In the genomic region with DNA sequence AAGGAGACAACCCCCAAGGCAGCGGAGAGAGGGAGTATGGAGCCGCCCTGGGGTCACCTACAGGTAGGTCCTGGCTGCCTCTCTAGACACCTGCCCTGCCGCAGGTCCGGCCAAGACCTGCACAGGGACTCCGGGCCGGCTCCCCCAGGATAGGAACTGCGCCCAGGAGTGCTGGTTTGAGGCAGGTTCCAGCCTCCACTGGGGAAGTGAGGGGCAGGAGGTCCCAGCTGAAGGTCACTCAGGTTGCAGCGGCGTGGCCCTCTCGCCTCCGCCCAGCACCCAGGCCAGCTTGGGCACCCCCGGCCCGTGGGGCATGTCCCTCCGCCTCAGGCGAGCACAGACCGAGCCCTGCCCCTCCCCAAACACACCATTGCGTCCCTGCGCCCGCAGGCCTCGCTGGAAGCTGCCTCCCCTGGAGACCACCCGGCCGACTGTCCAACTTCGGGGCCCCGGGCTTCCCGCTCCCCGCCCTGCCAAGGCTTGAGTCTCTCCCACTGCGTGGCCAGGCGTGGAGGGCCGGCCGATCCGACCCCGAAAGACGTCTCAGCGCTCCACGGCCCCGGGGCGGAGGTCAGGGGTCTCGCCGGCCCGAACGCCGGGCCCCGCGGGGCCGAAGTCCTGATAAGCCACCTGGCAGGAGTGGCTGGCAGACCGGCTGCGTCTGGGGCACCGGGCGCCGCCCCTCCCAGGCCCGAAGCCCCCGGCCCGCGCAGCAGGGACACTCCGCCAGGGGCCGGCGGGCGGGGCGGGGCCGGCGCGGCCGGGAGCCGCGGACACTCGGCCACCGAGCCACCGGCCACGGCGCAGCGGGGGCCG, we compare ENCODE assay signal across 7 cellular contexts. TPM values are rescaled to one million over a fixed set of nuclear protein-coding genes. Genes with fewer than 3 reads are reported as not detected.
A peak's percentile ranks its signal among the peaks of the same experiment; 100 is the strongest.
DNase-seq lines count a peak whose midpoint lies in the region; ATAC-seq and TF ChIP-seq lines count a peak whose summit lies in the region.

No MANE protein-coding gene starts in this region.

- H3K27ac ChIP-seq in SK-N-MC (no peak overlapping the region; the same call in 1 of the 2 replicates), trophoblast cell (ENCODE audit: low read depth, low read length) (peak overlapping the region; percentile 99)

- peak overlapping the region; percentile 99 for H2BK5ac ChIP-seq in trophoblast cell (ENCODE audit: low read depth, low read length, poor library complexity)

- H3K4ac ChIP-seq in trophoblast cell (ENCODE audit: low read depth, low read length), result peak overlapping the region; percentile 97

- no CpG with 5 or more reads among the region's 72 CpGs for WGBS in trophoblast cell (ENCODE audit: extremely low coverage, insufficient coverage, insufficient read length)

- peaks cover 16% of the 10 kb centered on the region for H3K79me1 ChIP-seq in trophoblast cell (ENCODE audit: low read length)

- peak; percentile 0 for ATAC-seq in GM21825 (IDR thresholded peaks at IDR 0.05; ENCODE audit: unreplicated experiment)

- peaks cover 39% of the 10 kb centered on the region for H3K79me2 ChIP-seq in trophoblast cell (ENCODE audit: control insufficient read depth, insufficient read depth, low read length, poor library complexity)

- peaks cover 17 to 26% of the 10 kb centered on the region in 2 experiments for H3K4me1 ChIP-seq in trophoblast cell (ENCODE audit: control insufficient read depth in 1 of 2, insufficient read depth in 2 of 2, low read length in 2 of 2)

- no peaks in the 10 kb centered on the region for H3K9me3 ChIP-seq in SK-N-MC (ENCODE audit: low read depth, low read length)
- H3K9me3 ChIP-seq in trophoblast cell (ENCODE audit: insufficient read depth, low read depth, low read length), result peaks cover 2% of the 10 kb centered on the region

- H2AFZ ChIP-seq in trophoblast cell (ENCODE audit: insufficient read depth, low read length, poor library complexity), result peak overlapping the region; percentile 97

- H4K8ac ChIP-seq in trophoblast cell (ENCODE audit: low read depth, low read length), result peak overlapping the region; percentile 99

- peak overlapping the region; percentile 99 for H2AK5ac ChIP-seq in trophoblast cell (ENCODE audit: low read length)

- DNase-seq in SK-N-MC (ENCODE audit: low read depth, low spot score), result no peak
- DNase-seq in foreskin fibroblast, result no peak
- DNase-seq in trophoblast cell, result peak in 1 of 2 donors; percentile 26
- no peak for DNase-seq in AML-193 (lab: John Stamatoyannopoulos, UW)
- DNase-seq in activated CD4-positive, CD25-positive, alpha-beta regulatory T cell (lab: John Stamatoyannopoulos, UW), result no peak
- DNase-seq in NCI-H2196 treated with DMSO at 0.1 percent for 48 hours (lab: John Stamatoyannopoulos, UW; ENCODE audit: unreplicated experiment), result no peak

- peak overlapping the region; percentile 92 for H4K12ac ChIP-seq in trophoblast cell (ENCODE audit: low read depth, low read length)

- H2BK120ac ChIP-seq in trophoblast cell (ENCODE audit: insufficient read depth, low read length, poor library complexity), result peak overlapping the region; percentile 99

- H3K4me3 ChIP-seq in SK-N-MC (no peak overlapping the region), foreskin fibroblast (ENCODE audit: low read depth in 1 of 2, low read length in 2 of 2) (peak overlapping the region; percentile 68 to 71), trophoblast cell (ENCODE audit: low read depth, low read length) (peak overlapping the region; percentile 89)

- peak overlapping the region; percentile 19 for H2BK12ac ChIP-seq in trophoblast cell (ENCODE audit: low read length)

- H3K18ac ChIP-seq in trophoblast cell (ENCODE audit: low read length), result peak overlapping the region; percentile 99

- no peak for TF ChIP-seq CTCF in foreskin fibroblast (IDR thresholded peaks at IDR 0.05; ENCODE audit: low read depth, low read length)

- peak overlapping the region; percentile 84 for H3K9ac ChIP-seq in SK-N-MC (ENCODE audit: insufficient read length)
- H3K9ac ChIP-seq in trophoblast cell (ENCODE audit: low read length), result peak overlapping the region; percentile 96

- H3K23ac ChIP-seq in trophoblast cell (ENCODE audit: low read length), result no peak overlapping the region

- H3K36me3 ChIP-seq in SK-N-MC (ENCODE audit: insufficient read depth, low read length) (no peaks in the 10 kb centered on the region), trophoblast cell (ENCODE audit: control insufficient read depth in 1 of 2, insufficient read depth in 2 of 2, low read length in 2 of 2) (no peaks in the 10 kb centered on the region)

- H3K27me3 ChIP-seq in trophoblast cell (ENCODE audit: insufficient read depth, low read length), result no peaks in the 10 kb centered on the region

- H3K4me2 ChIP-seq in trophoblast cell (ENCODE audit: low read length), result peak overlapping the region; percentile 95

- H3K14ac ChIP-seq in trophoblast cell (ENCODE audit: low read length), result peak overlapping the region; percentile 100

- peak overlapping the region; percentile 100 for H4K91ac ChIP-seq in trophoblast cell (ENCODE audit: low read depth, low read length)

RNA-seq across cellular contexts. Expression of a gene that starts 1.4 kb away (rescaled TPM):
- polyA plus RNA-seq in trophoblast cell (2013), result 73.3 and 73.7 TPM in 2 replicates

RNA-seq across cellular contexts. Expression of a gene that starts 32.2 kb away (rescaled TPM):
- 85.8 and 86.1 TPM in 2 replicates for polyA plus RNA-seq in trophoblast cell (2013)
